In genomic region chr5:107483625-107484024, GRCh38 we compare ENCODE assay signal across 16 cellular contexts.
"Had no signal": no experiment of that assay in that cellular context is flagged by ENCODE, and none has a peak within 500 bp of the region (broad histone marks: within the 10 kb centered on the region; RNA-seq: fewer than 3 reads in every experiment).

No MANE protein-coding gene starts in this region.

- H3K4me1 ChIP-seq: prostate gland, right lobe of liver had no signal

- DNase-seq: activated CD4-positive, alpha-beta T cell treated with anti-CD3 and anti-CD28 coated beads, Interleukin-2, amount 50 U/mL, for 1 hour; activated CD4-positive, CD25-positive, alpha-beta regulatory T cell; activated naive CD4-positive, alpha-beta T cell treated with anti-CD3 and anti-CD28 coated beads, Interleukin-2, amount 50 U/mL, for 16 hours; adrenal gland; caudate nucleus; cortex of kidney; effector CD8-positive, alpha-beta T cell; glutamatergic neuron; naive thymus-derived CD4-positive, alpha-beta T cell; nucleus accumbens; right lobe of liver; stimulated activated naive B cell treated with anti-CD40 and anti-IgM and Interleukin-4, amounts not matched to agents 10 μg/mL and 1 μg/mL and 100 μg/mL, for 72 hours had no signal

- H3K27ac ChIP-seq: adrenal gland, prostate gland, right lobe of liver had no signal

- H3K27me3 ChIP-seq: adrenal gland, right lobe of liver had no signal

- H3K36me3 ChIP-seq: adrenal gland, prostate gland, right lobe of liver had no signal

- H3K9me3 Mint-ChIP-seq: stimulated activated naive B cell treated with anti-CD40 and anti-IgM and Interleukin-4, amounts not matched to agents 10 μg/mL and 1 μg/mL and 100 μg/mL, for 72 hours; type B pancreatic cell had no signal

- H3K36me3 Mint-ChIP-seq: stimulated activated naive B cell treated with anti-CD40 and anti-IgM and Interleukin-4, amounts not matched to agents 10 μg/mL and 1 μg/mL and 100 μg/mL, for 72 hours had no signal

- H3K27me3 Mint-ChIP-seq: stimulated activated naive B cell treated with anti-CD40 and anti-IgM and Interleukin-4, amounts not matched to agents 10 μg/mL and 1 μg/mL and 100 μg/mL, for 72 hours; type B pancreatic cell had no signal

- H3K9me3 ChIP-seq: adrenal gland, prostate gland, right lobe of liver had no signal

- H3K27ac Mint-ChIP-seq: naive thymus-derived CD4-positive, alpha-beta T cell; stimulated activated naive B cell treated with anti-CD40 and anti-IgM and Interleukin-4, amounts not matched to agents 10 μg/mL and 1 μg/mL and 100 μg/mL, for 72 hours; T-helper 1 cell treated with Interleukin-12 subunit alpha and Interleukin-12 subunit beta and Interleukin-4 antibody, amounts not matched to agents 30 μg/mL and 1 μg/mL, for 36 hours; type B pancreatic cell had no signal

- H3K4me3 ChIP-seq: adrenal gland, lung, prostate gland, right lobe of liver had no signal

- ATAC-seq: naive thymus-derived CD4-positive, alpha-beta T cell; right lobe of liver; stimulated activated naive B cell treated with anti-CD40 and anti-IgM and Interleukin-4, amounts not matched to agents 10 μg/mL and 1 μg/mL and 100 μg/mL, for 72 hours had no signal

- H3K4me3 Mint-ChIP-seq: naive thymus-derived CD4-positive, alpha-beta T cell; stimulated activated naive B cell treated with anti-CD40 and anti-IgM and Interleukin-4, amounts not matched to agents 10 μg/mL and 1 μg/mL and 100 μg/mL, for 72 hours; T-helper 1 cell treated with Interleukin-12 subunit alpha and Interleukin-12 subunit beta and Interleukin-4 antibody, amounts not matched to agents 30 μg/mL and 1 μg/mL, for 36 hours; type B pancreatic cell had no signal

- H3K4me1 Mint-ChIP-seq: stimulated activated naive B cell treated with anti-CD40 and anti-IgM and Interleukin-4, amounts not matched to agents 10 μg/mL and 1 μg/mL and 100 μg/mL, for 72 hours had no signal
